ENCODE assay signal across 21 cellular contexts in genomic region chrX:119945481-119945880, GRCh38. TPM values are rescaled to one million over a fixed set of nuclear protein-coding genes. Genes with fewer than 3 reads are reported as not detected.
DNase-seq lines count a peak whose midpoint lies in the region; ATAC-seq and TF ChIP-seq lines count a peak whose summit lies in the region.
"Had no signal": no experiment of that assay in that cellular context is flagged by ENCODE, and none has a peak within 500 bp of the region (broad histone marks: within the 10 kb centered on the region; RNA-seq: fewer than 3 reads in every experiment).

No MANE protein-coding gene starts in this region.

- DNase-seq in CD4-positive, alpha-beta T cell = no peak
- DNase-seq in HAP-1 (ENCODE audit: low spot score in 2 of 2) = peak; percentile 49 to 92
- DNase-seq in neural crest cell (ENCODE audit: low read depth, low spot score) = no peak
- DNase-seq in KBM-7 = no peak
- DNase-seq in stimulated activated naive CD4-positive, alpha-beta T cell (lab: John Stamatoyannopoulos, UW) = no peak
- DNase-seq in NCI-H524 (lab: John Stamatoyannopoulos, UW) = no peak
- DNase-seq: 8988T; ACHN; BE2C; C1 segment of cervical spinal cord; Caco-2; Calu3; CD4-positive, CD25-positive, alpha-beta regulatory T cell; CD8-positive, alpha-beta T cell; DMS79 treated with DMSO at 0.1 percent for 48 hours; GF-D8 had no signal

- ATAC-seq in CD4-positive, alpha-beta T cell (ENCODE audit: poor library complexity) = no peak
- no peak for ATAC-seq in HG02759 (IDR thresholded peaks at IDR 0.05; ENCODE audit: unreplicated experiment)
- ATAC-seq: CD8-positive, alpha-beta T cell had no signal

- TF ChIP-seq CTCF in CD4-positive, alpha-beta T cell (IDR thresholded peaks at IDR 0.05) = no peak
- TF ChIP-seq CTCF in nephron (IDR thresholded peaks at IDR 0.05; ENCODE audit: unreplicated experiment in 3 of 3) (no peak), neural crest cell (conservative IDR thresholded peaks at IDR 0.05) (no peak)

- intact Hi-C loops in CD4-positive, alpha-beta T cell (cut with DNase I, micrococcal nuclease) = loop anchor here (5.0 to 10.0 kb wide), 3 partner anchors 153 to 309 kb away; partner anchors contain the start of genes RPL39 (in 1 of the 2) and ZBTB33 (in 1 of the 2)

- H3K4me3 ChIP-seq in HAP-1 = no peak overlapping the region
- H3K4me3 ChIP-seq: BLaER1 had no signal

- peak overlapping the region; percentile 65 for H3K4me3 Mint-ChIP-seq in CD4-positive, alpha-beta T cell
- peak overlapping the region; percentile 28 to 64 (median 59) for H3K4me3 Mint-ChIP-seq in nephron
- H3K4me3 Mint-ChIP-seq in neural crest cell = peak overlapping the region; percentile 22
- H3K4me3 Mint-ChIP-seq: CD14-positive monocyte; CD4-positive, CD25-positive, alpha-beta regulatory T cell; CD8-positive, alpha-beta T cell had no signal

- CTCF ChIA-PET in CD4-positive, alpha-beta T cell (lab: Charles Lee) = interaction anchor here (0.6 to 0.7 kb wide), 2 partner anchors 33 to 297 kb away, joined by 3 to 4 read pairs; no protein-coding TSS in a partner anchor

- H3K9me3 ChIP-seq in CD4-positive, alpha-beta T cell (ENCODE audit: control insufficient read depth, low read length) = no peaks in the 10 kb centered on the region
- H3K9me3 ChIP-seq in HAP-1 = no peaks in the 10 kb centered on the region
- H3K9me3 ChIP-seq: BE2C, BLaER1, Caco-2 had no signal

- in situ Hi-C loops in HAP-1 (cut with MboI; ENCODE audit: low sequenced_read_pairs) (no loop called here), KBM-7 (cut with MboI; ENCODE audit: low pct_unique_long_range_greater_than_20kb, low sequenced_read_pairs) (no loop called here)

- no peak overlapping the region for H3K27ac ChIP-seq in CD4-positive, alpha-beta T cell (ENCODE audit: low read depth, low read length)
- H3K27ac ChIP-seq: BLaER1 had no signal

- H3K27ac Mint-ChIP-seq in CD4-positive, alpha-beta T cell = no peak overlapping the region
- peak overlapping the region in 1 of 3 experiments; percentile 54 for H3K27ac Mint-ChIP-seq in nephron
- no peak overlapping the region for H3K27ac Mint-ChIP-seq in neural crest cell (ENCODE audit: unreplicated experiment)
- H3K27ac Mint-ChIP-seq: CD14-positive monocyte; CD4-positive, CD25-positive, alpha-beta regulatory T cell; CD8-positive, alpha-beta T cell had no signal

- H3K4me1 Mint-ChIP-seq in CD4-positive, alpha-beta T cell (ENCODE audit: low read depth) = peaks cover 30% of the 10 kb centered on the region
- peaks cover 9% of the 10 kb centered on the region for H3K4me1 Mint-ChIP-seq in nephron
- H3K4me1 Mint-ChIP-seq in neural crest cell = peaks cover 17% of the 10 kb centered on the region

- no peaks in the 10 kb centered on the region for H3K9me3 Mint-ChIP-seq in CD4-positive, alpha-beta T cell
- H3K9me3 Mint-ChIP-seq in nephron = peaks cover 7% of the 10 kb centered on the region
- H3K9me3 Mint-ChIP-seq in neural crest cell = no peaks in the 10 kb centered on the region
- H3K9me3 Mint-ChIP-seq: CD8-positive, alpha-beta T cell had no signal

- H3K27me3 ChIP-seq in CD4-positive, alpha-beta T cell (ENCODE audit: control insufficient read depth, insufficient read depth, low read length) = no peaks in the 10 kb centered on the region
- no peaks in the 10 kb centered on the region for H3K27me3 ChIP-seq in HAP-1 (ENCODE audit: low read depth)
- H3K27me3 ChIP-seq: BE2C, BLaER1 had no signal

- peaks cover 23% of the 10 kb centered on the region for H3K36me3 Mint-ChIP-seq in CD4-positive, alpha-beta T cell (ENCODE audit: low read depth)
- H3K36me3 Mint-ChIP-seq in nephron (ENCODE audit: low read depth) (peaks cover 8% of the 10 kb centered on the region), neural crest cell (ENCODE audit: low read depth) (no peaks in the 10 kb centered on the region)
- H3K36me3 Mint-ChIP-seq: CD4-positive, CD25-positive, alpha-beta regulatory T cell had no signal

- H3K36me3 ChIP-seq in HAP-1 (replicated peaks) = no peaks in the 10 kb centered on the region
- H3K36me3 ChIP-seq: BE2C, BLaER1 had no signal

- POLR2A ChIA-PET in CD4-positive, alpha-beta T cell (lab: Charles Lee) = no interaction called here

- peaks cover 24% of the 10 kb centered on the region for H3K4me1 ChIP-seq in HAP-1
- H3K4me1 ChIP-seq: BE2C, Caco-2 had no signal

- peaks cover 5% of the 10 kb centered on the region for H3K27me3 Mint-ChIP-seq in CD4-positive, alpha-beta T cell
- peaks cover 4% of the 10 kb centered on the region for H3K27me3 Mint-ChIP-seq in nephron (ENCODE audit: low read depth)
- peaks cover 14% of the 10 kb centered on the region for H3K27me3 Mint-ChIP-seq in neural crest cell (ENCODE audit: low read depth)

RNA-seq across cellular contexts. Expression of gene NKAP, which starts 1.9 kb away (rescaled TPM):
- 10 to 100 TPM; 14.5 to 15.6 TPM for total RNA-seq in CD4-positive, alpha-beta T cell
- total RNA-seq in neural crest cell = 8.6 and 9.6 TPM in 2 replicates

RNA-seq across cellular contexts. Expression of gene AKAP14, which starts 49.8 kb away (rescaled TPM):
- total RNA-seq in CD4-positive, alpha-beta T cell = not detected
- total RNA-seq in neural crest cell = not detected in 2 replicates
- total RNA-seq: A673; Caco-2; Calu3; CD4-positive, CD25-positive, alpha-beta regulatory T cell; CD8-positive, alpha-beta T cell had no signal

Comparison
In these comparisons a context has a peak if more than half of its experiments do, and no peak if none do; other contexts are left out.
1. DNase-seq: peak in HAP-1 (2 of 2); none in CD4-positive, alpha-beta T cell (0 of 10), neural crest cell (single experiment), KBM-7 (single experiment), stimulated activated naive CD4-positive, alpha-beta T cell (0 of 6) and NCI-H524 (0 of 2).
2. Peak in every context shown above with its lines, with median percentiles within 50 percentile points of each other: H3K4me3 Mint-ChIP-seq.